In the genomic region with DNA sequence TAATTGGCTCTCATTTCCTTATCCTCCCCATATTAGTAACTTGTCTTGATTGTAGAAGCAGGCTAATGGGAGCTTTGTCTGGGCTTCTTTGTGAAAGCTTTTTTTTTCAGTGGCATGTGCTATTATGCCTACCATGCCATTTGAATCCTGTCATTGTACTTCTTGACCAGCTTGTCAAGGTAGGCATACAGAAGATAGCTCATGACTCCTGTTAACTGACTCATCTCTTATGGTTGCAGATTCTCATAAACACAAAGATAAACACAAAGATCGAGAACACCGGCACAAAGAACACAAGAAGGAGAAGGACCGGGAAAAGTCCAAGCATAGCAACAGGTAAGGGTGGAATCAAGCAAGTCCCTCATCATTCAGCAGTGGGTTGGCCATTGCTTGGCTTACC, we compare ENCODE assay signal across 22 cellular contexts.
"Had no signal": no experiment of that assay in that cellular context is flagged by ENCODE, and none has a peak within 500 bp of the region (broad histone marks: within the 10 kb centered on the region; RNA-seq: fewer than 3 reads in every experiment).

No MANE protein-coding gene starts in this region.

- H3K9ac ChIP-seq: SK-N-SH had no signal

- H3K27ac ChIP-seq: adrenal gland, body of pancreas, cardiac muscle cell, VCaP had no signal

- H3K27me3 ChIP-seq: adrenal gland, body of pancreas, cardiac muscle cell had no signal

- H3K4me2 ChIP-seq: SK-N-SH had no signal

- H3K9me3 ChIP-seq: adrenal gland, body of pancreas, SK-N-SH had no signal

- ATAC-seq: body of pancreas, K562 had no signal

- DNase-seq: activated CD4-positive, alpha-beta memory T cell treated with anti-CD3 and anti-CD28 coated beads for 36 hours; activated CD4-positive, alpha-beta T cell treated with anti-CD3 and anti-CD28 coated beads, Interleukin-2, amount 10 ng/mL, durations not matched to agents 7 days and 5 days; activated CD4-positive, CD25-positive, alpha-beta regulatory T cell; activated CD8-positive, alpha-beta memory T cell treated with anti-CD3 and anti-CD28 coated beads for 24 hours; activated naive CD4-positive, alpha-beta T cell treated with anti-CD3 and anti-CD28 coated beads, Interleukin-2, amount 50 U/mL, for 16 hours; activated naive CD8-positive, alpha-beta T cell treated with anti-CD3 and anti-CD28 coated beads, Interleukin-2, amount 10 ng/mL, durations not matched to agents 7 days and 5 days; activated T-cell treated with anti-CD3 and anti-CD28 coated beads, Interleukin-2, amount 50 U/mL, for 48 hours; adrenal gland; aorta; body of pancreas; Kasumi-1; NCI-H1105 treated with DMSO at 0.1 percent for 48 hours; NCI-H1436 treated with DMSO at 0.1 percent for 48 hours; NCI-H187 treated with DMSO at 0.1 percent for 48 hours; NCI-H2081 treated with DMSO at 0.1 percent for 48 hours; NCI-H446; NCI-H524; SK-N-SH; T-helper 1 cell had no signal

- H3K4me3 ChIP-seq: adrenal gland, body of pancreas, cardiac muscle cell, K562 had no signal

- FAIRE-seq: K562 had no signal
